In genomic region chr1:24089027-24089742, GRCh38 we compare ENCODE assay signal across 1 cellular context.
TF ChIP-seq lines count a peak whose summit lies in the region.

No MANE protein-coding gene starts in this region.

TF ChIP-seq in K562, 482 proteins besides CTCF, POLR2A, EP300 and RAD21:
- TF ChIP-seq SP2 (IDR thresholded peaks at IDR 0.05; ENCODE audit: extremely low read depth, low read depth, low read length, poor library complexity, severe bottlenecking) (no peak), ZFX (CRISPR knock-in tag; IDR thresholded peaks at IDR 0.05) (0 out of 2 replicates have a peak, but pooled peaks have one; percentile 16), PREB (CRISPR knock-in tag; IDR thresholded peaks at IDR 0.05) (no peak)
